ENCODE assay signal across 8 cellular contexts in the genomic region with DNA sequence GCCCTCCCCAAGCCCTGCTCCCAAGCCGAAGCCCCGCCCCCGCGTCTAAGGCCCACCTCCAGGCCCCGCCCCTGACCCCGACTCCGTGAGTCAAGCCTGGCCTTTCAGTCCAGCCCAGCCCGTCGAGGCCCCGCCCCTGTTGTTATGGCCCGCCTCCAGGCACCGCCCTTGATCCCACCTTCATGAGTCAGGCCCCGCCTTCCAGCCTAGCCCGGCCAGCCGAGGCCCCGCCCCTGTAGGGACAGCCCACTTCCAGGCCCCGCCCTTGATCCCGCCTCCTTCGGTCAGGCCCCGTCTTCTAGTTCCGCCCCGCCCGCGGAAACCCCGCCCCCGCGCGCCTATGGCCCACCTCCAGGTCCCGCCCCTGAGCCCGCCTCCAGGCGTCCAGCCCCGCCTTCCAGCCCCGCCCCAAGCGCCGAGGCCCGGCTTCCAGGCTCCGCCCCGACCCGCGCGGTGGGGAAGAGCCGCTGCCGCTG. TPM values are rescaled to one million over a fixed set of nuclear protein-coding genes. Genes with fewer than 3 reads are reported as not detected.
A peak's percentile ranks its signal among the peaks of the same experiment; 100 is the strongest.
DNase-seq lines count a peak whose midpoint lies in the region; ATAC-seq lines count a peak whose summit lies in the region.

No MANE protein-coding gene starts in this region.

- peak; percentile 81 for ATAC-seq in HG03442 (IDR thresholded peaks at IDR 0.05; ENCODE audit: unreplicated experiment)

- DNase-seq in AML-193 (lab: John Stamatoyannopoulos, UW) (peak; percentile 92), GM19240 (ENCODE audit: insufficient read length, low spot score) (peak; percentile 92), NCI-H510A (lab: John Stamatoyannopoulos, UW) (peak; percentile 90), cerebellum (ENCODE audit: low spot score) (peak; percentile 100), kidney glomerular epithelial cell (lab: John Stamatoyannopoulos, UW) (peak; percentile 95)
- DNase-seq in activated CD4-positive, alpha-beta T cell treated with anti-CD3 and anti-CD28 coated beads for 24 hours (ENCODE audit: low read depth in 2 of 2), result peak; percentile 100
- peak; percentile 100 for DNase-seq in stimulated activated CD4-positive, alpha-beta T cell treated with anti-CD3 and anti-CD28 coated beads, Interleukin-15, amount 100 ng/mL, for 24 hours

RNA-seq across cellular contexts. Expression of a gene that starts 0.2 kb away (rescaled TPM):
- 23.8 TPM for total RNA-seq in cerebellum

RNA-seq across cellular contexts. Expression of a gene that starts 21.5 kb away (rescaled TPM):
- total RNA-seq in cerebellum, result 1.9 TPM

Comparison
In these comparisons a context has a peak if more than half of its experiments do, and no peak if none do; other contexts are left out.
1. Peak in every context shown above with its lines: DNase-seq and ATAC-seq.